ENCODE assay signal across 8 cellular contexts in the genomic region with DNA sequence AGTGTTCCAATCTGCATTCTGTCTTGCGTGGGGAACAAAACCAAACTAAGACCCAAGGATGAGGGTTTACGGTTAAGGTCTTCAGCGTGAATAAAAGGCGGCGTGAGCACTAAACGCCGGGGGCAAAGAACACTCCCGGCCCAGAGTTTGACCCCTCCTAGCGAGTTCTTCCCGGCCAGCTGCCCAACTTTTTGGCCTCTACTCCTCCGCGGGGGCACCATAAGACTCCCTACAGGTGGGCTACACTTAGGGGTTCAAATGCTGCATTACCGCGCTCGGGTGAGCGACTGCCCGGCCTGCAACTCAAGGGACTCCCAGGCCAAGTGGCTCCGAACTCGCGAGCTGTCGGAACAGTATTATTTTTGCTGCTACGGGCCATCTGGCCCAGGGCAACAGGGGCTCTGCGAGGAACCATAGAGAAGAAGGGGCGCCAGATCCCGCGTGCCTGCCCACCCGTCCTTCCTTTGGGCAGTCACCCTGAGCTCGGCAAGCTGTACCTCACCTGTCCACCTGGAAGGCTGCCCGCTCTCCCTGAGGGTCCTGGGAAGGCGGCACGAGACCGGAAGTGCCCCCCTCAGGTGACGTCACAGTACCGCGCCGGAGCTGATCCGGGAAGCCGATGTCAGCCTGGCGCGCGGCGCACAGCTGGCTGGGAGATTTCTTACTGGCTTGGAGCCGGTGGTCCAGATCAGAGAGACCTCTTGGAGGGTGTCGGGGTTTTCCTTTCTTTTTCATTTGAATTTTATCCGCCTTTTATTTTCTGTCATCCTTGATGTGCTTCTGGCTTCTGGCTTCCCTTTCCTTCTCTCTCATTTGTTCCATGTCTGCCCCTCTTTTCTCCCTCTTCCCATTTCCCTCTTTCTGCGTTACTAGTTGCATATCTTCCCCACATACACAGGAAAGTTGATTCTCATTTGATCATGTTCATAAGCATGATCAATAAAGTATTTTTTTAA. TPM values are rescaled to one million over a fixed set of nuclear protein-coding genes. Genes with fewer than 3 reads are reported as not detected.
A peak's percentile ranks its signal among the peaks of the same experiment; 100 is the strongest.
DNase-seq lines count a peak whose midpoint lies in the region; ATAC-seq lines count a peak whose summit lies in the region.

A gene (minus strand): TSS at position 567 of the 956 bp plus-strand sequence. CDS start 21,638 bp downstream, outside the sequence.

- POLR2A ChIA-PET in CD8-positive, alpha-beta memory T cell (lab: Charles Lee): interaction anchor here (0.6 to 2.9 kb wide), 2 partner anchors 376 to 771 kb away, joined by 3 to 11 read pairs; a partner anchor contains a TSS
- POLR2A ChIA-PET in activated CD8-positive, alpha-beta memory T cell treated with anti-CD3 and anti-CD28 coated beads for 36 hours (lab: Charles Lee): interaction anchor here (0.7 to 1.1 kb wide), 2 partner anchors 375 to 472 kb away, joined by 3 to 4 read pairs; no protein-coding TSS in a partner anchor

- H3K4me1 Mint-ChIP-seq in CD8-positive, alpha-beta memory T cell: peaks cover 32 to 39% (median 35%) of the 10 kb centered on the region in 3 donors

- peaks cover 10% of the 10 kb centered on the region for H3K4me1 ChIP-seq in CD8-positive, alpha-beta memory T cell (ENCODE audit: insufficient read depth, low read length)
- H3K4me1 ChIP-seq in effector memory CD4-positive, alpha-beta T cell (ENCODE audit: control insufficient read depth, insufficient read depth, low read length, poor library complexity, severe bottlenecking): no peaks in the 10 kb centered on the region

- peak; percentile 90 for ATAC-seq in GM19467 (IDR thresholded peaks at IDR 0.05; ENCODE audit: unreplicated experiment)

- H3K36me3 Mint-ChIP-seq in CD8-positive, alpha-beta memory T cell: peaks cover 0 to 11% (median 1%) of the 10 kb centered on the region in 3 donors

- peak within 1 kb of the TSS; percentile 86 for H3K4me3 ChIP-seq in CD8-positive, alpha-beta memory T cell (ENCODE audit: low read length)
- peak within 1 kb of the TSS; percentile 82 for H3K4me3 ChIP-seq in effector memory CD4-positive, alpha-beta T cell (ENCODE audit: insufficient read depth, low read depth, low read length, poor library complexity, severe bottlenecking)

- no peaks in the 10 kb centered on the region for H3K36me3 ChIP-seq in CD8-positive, alpha-beta memory T cell (ENCODE audit: insufficient read depth, low read length)
- no peaks in the 10 kb centered on the region for H3K36me3 ChIP-seq in effector memory CD4-positive, alpha-beta T cell (ENCODE audit: control insufficient read depth, insufficient read depth, low read length)

- H3K4me3 Mint-ChIP-seq in CD8-positive, alpha-beta memory T cell: peak within 1 kb of the TSS; percentile 91 to 99 (median 96)

- peaks cover 0 to 2% (median 0%) of the 10 kb centered on the region in 5 donors for H3K9me3 Mint-ChIP-seq in CD8-positive, alpha-beta memory T cell

- H3K9me3 ChIP-seq in CD8-positive, alpha-beta memory T cell (ENCODE audit: low read length): no peaks in the 10 kb centered on the region
- H3K9me3 ChIP-seq in effector memory CD4-positive, alpha-beta T cell (ENCODE audit: control insufficient read depth, low read length): no peaks in the 10 kb centered on the region

- H3K27ac Mint-ChIP-seq in CD8-positive, alpha-beta memory T cell: peak within 1 kb of the TSS; percentile 94 to 99 (median 98)

- H3K27me3 Mint-ChIP-seq in CD8-positive, alpha-beta memory T cell: peaks cover 0 to 6% of the 10 kb centered on the region in 2 donors

- CTCF ChIA-PET in CD8-positive, alpha-beta memory T cell (lab: Charles Lee): interaction anchor here (1.2 to 1.9 kb wide), 3 partner anchors 10 to 181 kb away, joined by 3 to 8 read pairs (median 4); a partner anchor contains a TSS
- CTCF ChIA-PET in activated CD8-positive, alpha-beta memory T cell treated with anti-CD3 and anti-CD28 coated beads for 36 hours (lab: Charles Lee): no interaction called here

- H3K27me3 ChIP-seq in CD8-positive, alpha-beta memory T cell (ENCODE audit: insufficient read depth, low read length, poor library complexity, severe bottlenecking): no peaks in the 10 kb centered on the region
- H3K27me3 ChIP-seq in effector memory CD4-positive, alpha-beta T cell (replicated peaks; ENCODE audit: control insufficient read depth, insufficient read depth, low read length, poor library complexity, severe bottlenecking): no peaks in the 10 kb centered on the region

- peak; percentile 78 to 90 (median 82) for DNase-seq in CD8-positive, alpha-beta memory T cell
- peak; percentile 71 for DNase-seq in HPDE6-E6E7 (ENCODE audit: extremely low spot score)
- DNase-seq in NK-92 treated with Interleukin-12 subunit alpha and Interleukin-12 subunit beta, amount 100 ng/mL, for 24 hours (lab: John Stamatoyannopoulos, UW): peak; percentile 75
- DNase-seq in effector memory CD4-positive, alpha-beta T cell: peak; percentile 65 to 73 (median 66)
- DNase-seq in medulla oblongata (ENCODE audit: extremely low spot score): peak; percentile 83
- DNase-seq in stimulated activated CD4-positive, alpha-beta T cell treated with anti-CD3 and anti-CD28 coated beads, TNF-alpha, amount 100 ng/mL, for 48 hours (ENCODE audit: low read depth in 3 of 3): peak; percentile 67 to 79 (median 75)

- H3K27ac ChIP-seq in CD8-positive, alpha-beta memory T cell (ENCODE audit: low read depth, low read length): peak within 1 kb of the TSS; percentile 95
- H3K27ac ChIP-seq in effector memory CD4-positive, alpha-beta T cell (ENCODE audit: insufficient read depth, low read length, poor library complexity, severe bottlenecking): peak within 1 kb of the TSS; percentile 92

RNA-seq across cellular contexts. Expression of the gene that starts here (rescaled TPM):
- total RNA-seq in CD8-positive, alpha-beta memory T cell: 10 to 100 TPM; 31.6 to 32.1 TPM
- polyA plus RNA-seq in CD8-positive, alpha-beta memory T cell: 12.7 TPM
- 10 to 100 TPM; 26.6 to 28.8 TPM for total RNA-seq in activated CD8-positive, alpha-beta memory T cell treated with anti-CD3 and anti-CD28 coated beads for 36 hours

Comparison
In these comparisons a context has a peak if more than half of its experiments do, and no peak if none do; other contexts are left out.
1. Peak in every context shown above with its lines: DNase-seq, ATAC-seq, H3K4me3 ChIP-seq and H3K27ac ChIP-seq.